In the genomic region with DNA sequence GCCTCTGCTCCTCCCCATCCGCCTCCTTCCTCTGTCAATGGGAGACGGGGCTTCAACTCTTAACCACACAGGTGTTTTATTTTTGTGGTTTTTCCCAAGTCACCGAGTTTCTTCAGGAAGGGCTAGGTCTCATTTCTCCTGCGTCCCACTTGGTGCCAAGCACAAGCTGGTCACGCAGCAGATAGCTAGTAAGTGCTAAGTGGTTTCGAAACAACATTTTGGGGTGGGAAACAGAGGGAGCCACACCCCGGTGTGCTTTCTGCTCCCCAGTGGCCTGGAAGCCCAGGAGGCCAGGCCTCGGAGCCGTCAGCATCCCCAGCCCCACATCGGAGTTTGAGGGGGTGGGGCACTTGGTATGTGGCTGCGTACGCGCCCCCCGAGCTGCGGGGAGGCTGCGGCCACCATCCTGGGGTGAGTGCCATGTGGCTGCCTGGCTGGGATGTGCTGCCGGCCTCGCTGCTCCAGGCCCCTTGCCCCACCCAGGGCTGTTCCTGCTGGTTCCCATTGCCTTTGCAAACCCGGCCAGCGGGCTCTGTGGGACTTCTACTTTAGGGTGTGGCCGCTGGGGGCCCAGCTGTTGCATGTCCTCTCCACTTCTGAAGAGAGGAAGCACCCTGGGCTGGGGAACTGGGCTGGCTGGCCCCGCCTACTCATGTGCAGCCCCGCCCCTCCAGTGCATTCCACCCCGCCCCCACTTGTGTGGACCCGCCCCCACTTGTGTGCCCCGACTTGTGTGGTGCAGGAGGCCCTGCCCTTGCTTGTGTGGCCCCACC, we compare ENCODE assay signal across 9 cellular contexts. TPM values are rescaled to one million over a fixed set of nuclear protein-coding genes. Genes with fewer than 3 reads are reported as not detected.
DNase-seq lines count a peak whose midpoint lies in the region; ATAC-seq and TF ChIP-seq lines count a peak whose summit lies in the region.
"Had no signal": no experiment of that assay in that cellular context is flagged by ENCODE, and none has a peak within 500 bp of the region (broad histone marks: within the 10 kb centered on the region; RNA-seq: fewer than 3 reads in every experiment).

No MANE protein-coding gene starts in this region.

- DNase-seq in activated CD8-positive, alpha-beta memory T cell treated with anti-CD3 and anti-CD28 coated beads for 24 hours = peak; percentile 67
- DNase-seq in activated CD8-positive, alpha-beta memory T cell treated with anti-CD3 and anti-CD28 coated beads, Interleukin-2, amount 50 U/mL, for 4 hours = no peak
- peak; percentile 77 for DNase-seq in WTC11 (ENCODE audit: low spot score)
- DNase-seq in Right ventricle myocardium superior = peak; percentile 85
- DNase-seq in type B pancreatic cell (ENCODE audit: extremely low spot score, unreplicated experiment) = no peak
- no peak for DNase-seq in NCI-H2029 treated with DMSO at 0.1 percent for 48 hours (lab: John Stamatoyannopoulos, UW)
- no peak for DNase-seq in head of caudate nucleus

- no peak for TF ChIP-seq CTCF in WTC11 (IDR thresholded peaks at IDR 0.05)
- TF ChIP-seq CTCF in type B pancreatic cell (conservative IDR thresholded peaks at IDR 0.05) = no peak

- ATAC-seq in WTC11 = peak; percentile 78
- peak; percentile 64 for ATAC-seq in Right ventricle myocardium superior (ENCODE audit: poor library complexity)
- no peak for ATAC-seq in HG03457 (IDR thresholded peaks at IDR 0.05; ENCODE audit: unreplicated experiment)
- ATAC-seq: CD8-positive, alpha-beta T cell had no signal

- H3K4me3 Mint-ChIP-seq in WTC11 = no peak overlapping the region
- H3K4me3 Mint-ChIP-seq in type B pancreatic cell = no peak overlapping the region
- H3K4me3 Mint-ChIP-seq: CD8-positive, alpha-beta T cell had no signal

- H3K27me3 Mint-ChIP-seq in WTC11 (ENCODE audit: low read depth) (no peaks in the 10 kb centered on the region), type B pancreatic cell (no peaks in the 10 kb centered on the region)

- H3K9me3 Mint-ChIP-seq in WTC11 (no peaks in the 10 kb centered on the region), type B pancreatic cell (no peaks in the 10 kb centered on the region)
- H3K9me3 Mint-ChIP-seq: CD8-positive, alpha-beta T cell had no signal

- intact Hi-C loops in Right ventricle myocardium superior (cut with DNase I) (no loop called here), head of caudate nucleus (cut with DNase I) (no loop called here)

- CTCF ChIA-PET in WTC11 (lab: Charles Lee) = interaction anchor here (0.7 to 2.7 kb wide), 7 partner anchors 8 to 102 kb away, joined by 3 to 16 read pairs (median 4); no protein-coding TSS in a partner anchor

- H3K27ac Mint-ChIP-seq in WTC11 (peak overlapping the region; percentile 45; the same call in 1 of the 2 replicates), type B pancreatic cell (peak overlapping the region; percentile 31)
- H3K27ac Mint-ChIP-seq: CD8-positive, alpha-beta T cell had no signal

- H3K36me3 Mint-ChIP-seq in WTC11 (no peaks in the 10 kb centered on the region), type B pancreatic cell (no peaks in the 10 kb centered on the region)

- POLR2A ChIA-PET in WTC11 (lab: Charles Lee) = interaction anchor here (0.6 kb wide), 1 partner anchor 1378 kb away, joined by 3 read pairs; no protein-coding TSS in a partner anchor

- H3K4me1 Mint-ChIP-seq in WTC11 (peaks cover 17% of the 10 kb centered on the region), type B pancreatic cell (ENCODE audit: unreplicated experiment) (peaks cover 16% of the 10 kb centered on the region)

TF ChIP-seq in WTC11, 78 proteins besides CTCF, POLR2A, EP300 and RAD21:
- TF ChIP-seq CREB1 (CRISPR knock-in tag; IDR thresholded peaks at IDR 0.05) = no peak
- TF ChIP-seq PRRX2 (CRISPR knock-in tag; IDR thresholded peaks at IDR 0.05) = no peak
- TF ChIP-seq, protein P1, sequence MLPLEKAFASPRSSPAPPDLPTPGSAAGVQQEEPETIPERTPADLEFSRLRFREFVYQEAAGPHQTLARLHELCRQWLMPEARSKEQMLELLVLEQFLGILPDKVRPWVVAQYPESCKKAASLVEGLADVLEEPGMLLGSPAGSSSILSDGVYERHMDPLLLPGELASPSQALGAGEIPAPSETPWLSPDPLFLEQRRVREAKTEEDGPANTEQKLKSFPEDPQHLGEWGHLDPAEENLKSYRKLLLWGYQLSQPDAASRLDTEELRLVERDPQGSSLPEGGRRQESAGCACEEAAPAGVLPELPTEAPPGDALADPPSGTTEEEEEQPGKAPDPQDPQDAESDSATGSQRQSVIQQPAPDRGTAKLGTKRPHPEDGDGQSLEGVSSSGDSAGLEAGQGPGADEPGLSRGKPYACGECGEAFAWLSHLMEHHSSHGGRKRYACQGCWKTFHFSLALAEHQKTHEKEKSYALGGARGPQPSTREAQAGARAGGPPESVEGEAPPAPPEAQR (CRISPR knock-in tag; IDR thresholded peaks at IDR 0.05) = no peak
- TF ChIP-seq IRF2 (CRISPR knock-in tag; IDR thresholded peaks at IDR 0.05; ENCODE audit: borderline replicate concordance, low read depth) = no peak
- TF ChIP-seq, protein P2, sequence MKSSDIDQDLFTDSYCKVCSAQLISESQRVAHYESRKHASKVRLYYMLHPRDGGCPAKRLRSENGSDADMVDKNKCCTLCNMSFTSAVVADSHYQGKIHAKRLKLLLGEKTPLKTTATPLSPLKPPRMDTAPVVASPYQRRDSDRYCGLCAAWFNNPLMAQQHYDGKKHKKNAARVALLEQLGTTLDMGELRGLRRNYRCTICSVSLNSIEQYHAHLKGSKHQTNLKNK (CRISPR knock-in tag; IDR thresholded peaks at IDR 0.05) = no peak
- no peak for TF ChIP-seq GRHL2 (CRISPR knock-in tag; IDR thresholded peaks at IDR 0.05; ENCODE audit: insufficient replicate concordance, severe bottlenecking)
- TF ChIP-seq ESRRA (CRISPR knock-in tag; IDR thresholded peaks at IDR 0.05; ENCODE audit: borderline replicate concordance) = no peak
- TF ChIP-seq ZBTB21 (CRISPR knock-in tag; IDR thresholded peaks at IDR 0.05; ENCODE audit: borderline replicate concordance) = no peak
- TF ChIP-seq, protein P3, sequence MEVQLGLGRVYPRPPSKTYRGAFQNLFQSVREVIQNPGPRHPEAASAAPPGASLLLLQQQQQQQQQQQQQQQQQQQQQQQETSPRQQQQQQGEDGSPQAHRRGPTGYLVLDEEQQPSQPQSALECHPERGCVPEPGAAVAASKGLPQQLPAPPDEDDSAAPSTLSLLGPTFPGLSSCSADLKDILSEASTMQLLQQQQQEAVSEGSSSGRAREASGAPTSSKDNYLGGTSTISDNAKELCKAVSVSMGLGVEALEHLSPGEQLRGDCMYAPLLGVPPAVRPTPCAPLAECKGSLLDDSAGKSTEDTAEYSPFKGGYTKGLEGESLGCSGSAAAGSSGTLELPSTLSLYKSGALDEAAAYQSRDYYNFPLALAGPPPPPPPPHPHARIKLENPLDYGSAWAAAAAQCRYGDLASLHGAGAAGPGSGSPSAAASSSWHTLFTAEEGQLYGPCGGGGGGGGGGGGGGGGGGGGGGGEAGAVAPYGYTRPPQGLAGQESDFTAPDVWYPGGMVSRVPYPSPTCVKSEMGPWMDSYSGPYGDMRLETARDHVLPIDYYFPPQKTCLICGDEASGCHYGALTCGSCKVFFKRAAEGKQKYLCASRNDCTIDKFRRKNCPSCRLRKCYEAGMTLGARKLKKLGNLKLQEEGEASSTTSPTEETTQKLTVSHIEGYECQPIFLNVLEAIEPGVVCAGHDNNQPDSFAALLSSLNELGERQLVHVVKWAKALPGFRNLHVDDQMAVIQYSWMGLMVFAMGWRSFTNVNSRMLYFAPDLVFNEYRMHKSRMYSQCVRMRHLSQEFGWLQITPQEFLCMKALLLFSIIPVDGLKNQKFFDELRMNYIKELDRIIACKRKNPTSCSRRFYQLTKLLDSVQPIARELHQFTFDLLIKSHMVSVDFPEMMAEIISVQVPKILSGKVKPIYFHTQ (CRISPR knock-in tag; IDR thresholded peaks at IDR 0.05) = no peak

RNA-seq across cellular contexts. Expression of a gene that starts 55.6 kb away (rescaled TPM):
- total RNA-seq in WTC11 (2021) (16.9 to 20.7 TPM (median 18.4 TPM) in 3 replicates), Right ventricle myocardium superior (34.7 TPM), type B pancreatic cell (ENCODE audit: low replicate concordance) (62.7 and 120 TPM in 2 replicates)

Comparison
In these comparisons a context has a peak if more than half of its experiments do, and no peak if none do; other contexts are left out.
1. DNase-seq: peak in activated CD8-positive, alpha-beta memory T cell treated with anti-CD3 and anti-CD28 coated beads for 24 hours (single experiment), WTC11 (single experiment) and Right ventricle myocardium superior (single experiment); none in activated CD8-positive, alpha-beta memory T cell treated with anti-CD3 and anti-CD28 coated beads, Interleukin-2, amount 50 U/mL, for 4 hours (single experiment), type B pancreatic cell (single experiment), NCI-H2029 treated with DMSO at 0.1 percent for 48 hours (single experiment) and head of caudate nucleus (0 of 42).